8 cellular contexts compared by ENCODE assay signal in the genomic region with DNA sequence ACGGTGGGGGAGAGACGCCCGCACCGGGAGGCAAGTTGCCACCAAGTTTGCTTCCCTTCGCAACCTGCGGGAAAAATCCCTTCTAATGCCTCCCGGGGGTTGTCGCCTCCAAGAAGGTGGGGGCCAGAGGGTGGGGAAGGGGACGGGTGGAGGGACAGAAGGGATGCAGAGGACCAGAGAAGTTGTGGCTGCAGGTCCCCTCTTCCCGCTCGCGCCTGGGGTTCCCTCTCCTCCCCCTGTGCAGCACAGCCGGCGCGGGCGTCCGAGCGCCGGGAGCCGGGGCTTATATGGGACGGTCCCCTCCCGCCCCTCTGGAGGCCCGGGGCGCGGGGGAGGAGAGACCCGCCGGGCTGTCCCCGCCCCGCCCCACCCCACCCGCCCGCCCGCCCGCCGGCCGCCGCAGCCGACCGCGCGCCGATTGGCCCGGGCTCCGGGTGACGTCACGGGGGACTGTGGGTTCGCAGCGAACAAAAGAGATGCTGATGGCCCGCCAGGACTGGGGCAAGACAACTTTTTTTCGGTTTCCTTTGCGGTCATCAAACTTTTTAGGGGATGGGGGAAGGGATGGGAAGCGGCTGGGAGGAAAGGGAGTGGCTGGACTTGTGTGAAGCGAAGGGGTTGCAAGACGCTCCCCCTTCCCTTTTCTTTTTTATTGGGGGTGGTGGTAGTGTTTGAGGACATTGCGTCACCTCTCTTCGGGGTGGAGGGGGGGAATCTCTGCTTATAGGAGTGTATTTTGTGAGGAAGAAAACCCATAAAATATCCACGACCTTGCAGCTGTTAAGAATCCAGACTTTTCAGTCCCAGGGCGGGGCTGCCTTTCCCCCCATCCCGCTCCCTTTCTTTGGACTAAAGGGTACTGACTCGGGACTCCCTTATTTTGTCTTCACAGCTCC. TPM values are rescaled to one million over a fixed set of nuclear protein-coding genes. Genes with fewer than 3 reads are reported as not detected.
DNase-seq lines count a peak whose midpoint lies in the region; ATAC-seq and TF ChIP-seq lines count a peak whose summit lies in the region.

A gene (minus strand): TSS at position 260 of the 896 bp plus-strand sequence. CDS start 266 bp downstream, outside the sequence.

- H3K27me3 Mint-ChIP-seq in activated T-cell treated with anti-CD3 and anti-CD28 coated beads, Interleukin-2, amount 50 U/mL, for 24 hours, result peaks cover 83% of the 10 kb centered on the region

- H3K4me1 ChIP-seq in mucosa of descending colon (ENCODE audit: low read depth), result peaks cover 8% of the 10 kb centered on the region

- no peaks in the 10 kb centered on the region for H3K9me3 ChIP-seq in mucosa of descending colon

- peak; percentile 70 for ATAC-seq in HG03025 (IDR thresholded peaks at IDR 0.05; ENCODE audit: low FRiP score, unreplicated experiment)
- ATAC-seq in mucosa of descending colon, result peak; percentile 84

- TF ChIP-seq POLR2A in erythroblast (IDR thresholded peaks at IDR 0.05; ENCODE audit: low read length), result no peak

- no peak within 1 kb of the TSS for H3K4me3 ChIP-seq in mucosa of descending colon

- peak within 1 kb of the TSS; percentile 78 for H3K4me3 Mint-ChIP-seq in activated T-cell treated with anti-CD3 and anti-CD28 coated beads, Interleukin-2, amount 50 U/mL, for 24 hours

- no peak within 1 kb of the TSS for H3K27ac Mint-ChIP-seq in activated T-cell treated with anti-CD3 and anti-CD28 coated beads, Interleukin-2, amount 50 U/mL, for 24 hours

- no peak for TF ChIP-seq CTCF in mucosa of descending colon (IDR thresholded peaks at IDR 0.05)

- peaks cover 17% of the 10 kb centered on the region for H3K4me1 Mint-ChIP-seq in activated T-cell treated with anti-CD3 and anti-CD28 coated beads, Interleukin-2, amount 50 U/mL, for 24 hours (ENCODE audit: low read depth)

- intact Hi-C loops in mucosa of descending colon (cut with DNase I, micrococcal nuclease), result no loop called here

- H3K9me3 Mint-ChIP-seq in activated T-cell treated with anti-CD3 and anti-CD28 coated beads, Interleukin-2, amount 50 U/mL, for 24 hours, result no peaks in the 10 kb centered on the region

- H3K36me3 Mint-ChIP-seq in activated T-cell treated with anti-CD3 and anti-CD28 coated beads, Interleukin-2, amount 50 U/mL, for 24 hours (ENCODE audit: low read depth), result no peaks in the 10 kb centered on the region

- DNase-seq in NCI-H2029 (lab: John Stamatoyannopoulos, UW), result peak; percentile 15
- DNase-seq in NCI-H2029 treated with DMSO at 0.1 percent for 48 hours (lab: John Stamatoyannopoulos, UW), result no peak
- DNase-seq in NCI-H748 treated with DMSO at 0.1 percent for 48 hours (lab: John Stamatoyannopoulos, UW), result peak; percentile 70
- DNase-seq in activated T-cell treated with anti-CD3 and anti-CD28 coated beads, Interleukin-2, amount 50 U/mL, for 24 hours, result peak; percentile 70
- DNase-seq in erythroblast (lab: John Stamatoyannopoulos, UW), result peak; percentile 42 to 56
- peak; percentile 81 to 86 (median 83) for DNase-seq in mucosa of descending colon
- peak; percentile 47 for DNase-seq in stimulated activated CD8-positive, alpha-beta memory T cell treated with anti-CD3 and anti-CD28 coated beads, Interleukin-4, amount 100 ng/mL, for 24 hours (ENCODE audit: low read depth)

- H3K36me3 ChIP-seq in mucosa of descending colon (ENCODE audit: low read depth), result no peaks in the 10 kb centered on the region

RNA-seq across cellular contexts. Expression of the gene that starts here (rescaled TPM):
- total RNA-seq in mucosa of descending colon, result 1,000 to 10,000 TPM in 1 of 3 donors, 100 to 1,000 TPM in 1, 10 to 100 TPM in 1; 30.3 to 1,060 (median 208) TPM
